In genomic region chr6:134173007-134173690, GRCh38 we compare ENCODE assay signal across 8 cellular contexts.
DNase-seq lines count a peak whose midpoint lies in the region; TF ChIP-seq lines count a peak whose summit lies in the region.

No MANE protein-coding gene starts in this region.

- POLR2A ChIA-PET in activated CD4-positive, alpha-beta memory T cell treated with anti-CD3 and anti-CD28 coated beads for 36 hours (lab: Charles Lee), result interaction anchor here (1.1 to 1.5 kb wide), 5 partner anchors 76 to 468 kb away, joined by 3 to 7 read pairs (median 4); no protein-coding TSS in a partner anchor

- CTCF ChIA-PET in activated CD4-positive, alpha-beta memory T cell treated with anti-CD3 and anti-CD28 coated beads for 36 hours (lab: Charles Lee), result interaction anchor here (0.6 to 2.4 kb wide), 19 partner anchors 8 to 767 kb away, joined by 3 to 78 read pairs (median 4); no protein-coding TSS in a partner anchor

- peak overlapping the region; percentile 94 for H3K27ac Mint-ChIP-seq in activated CD4-positive, alpha-beta memory T cell treated with anti-CD3 and anti-CD28 coated beads for 36 hours

- peaks cover 5% of the 10 kb centered on the region for H3K36me3 ChIP-seq in GM06990 (ENCODE audit: control insufficient read depth, insufficient read depth, low read length)
- peaks cover 37 to 43% (median 39%) of the 10 kb centered on the region in 3 donors for H3K36me3 ChIP-seq in skeletal muscle tissue (ENCODE audit: control insufficient read depth in 3 of 3, insufficient read depth in 3 of 3, low read length in 3 of 3)

- no peaks in the 10 kb centered on the region for H3K9me3 ChIP-seq in skeletal muscle tissue (ENCODE audit: control insufficient read depth in 3 of 3, low read length in 3 of 3)

- peaks cover 54% of the 10 kb centered on the region for H3K36me3 Mint-ChIP-seq in activated CD4-positive, alpha-beta memory T cell treated with anti-CD3 and anti-CD28 coated beads for 36 hours

- H3K4me3 ChIP-seq in GM06990 (replicated peaks; ENCODE audit: low read depth, low read length) (peak overlapping the region; percentile 67), foreskin fibroblast (ENCODE audit: low read depth in 1 of 2, low read length in 2 of 2) (peak overlapping the region; percentile 95 to 100), skeletal muscle tissue (ENCODE audit: low read length in 3 of 3) (peak overlapping the region; percentile 92 to 96 (median 92))

- H3K27ac ChIP-seq in skeletal muscle tissue (ENCODE audit: low read depth, low read length), result peak overlapping the region; percentile 98

- H3K27me3 ChIP-seq in GM06990 (replicated peaks; ENCODE audit: control insufficient read depth, insufficient read depth, low read length) (no peaks in the 10 kb centered on the region; the same call in 1 of the 2 replicates), skeletal muscle tissue (ENCODE audit: control insufficient read depth in 3 of 3, insufficient read depth in 3 of 3, low read length in 3 of 3) (no peaks in the 10 kb centered on the region)

- DNase-seq in GM06990 (ENCODE audit: extremely low read depth, insufficient read length), result no peak
- no peak for DNase-seq in activated CD4-positive, alpha-beta memory T cell treated with anti-CD3 and anti-CD28 coated beads for 36 hours
- peak in 1 of 2 donors; percentile 5 for DNase-seq in foreskin fibroblast
- no peak for DNase-seq in NCI-H1436 treated with DMSO at 0.1 percent for 48 hours (lab: John Stamatoyannopoulos, UW)
- no peak for DNase-seq in GM19238 (ENCODE audit: insufficient read length, low spot score)
- no peak for DNase-seq in cortex of kidney (lab: John Stamatoyannopoulos, UW)
- no peak for DNase-seq in hypothalamus (lab: John Stamatoyannopoulos, UW)

- H3K4me1 Mint-ChIP-seq in activated CD4-positive, alpha-beta memory T cell treated with anti-CD3 and anti-CD28 coated beads for 36 hours (ENCODE audit: low read depth), result peaks cover 64% of the 10 kb centered on the region

- H3K4me3 Mint-ChIP-seq in activated CD4-positive, alpha-beta memory T cell treated with anti-CD3 and anti-CD28 coated beads for 36 hours, result peak overlapping the region; percentile 98

- H3K9ac ChIP-seq in skeletal muscle tissue (ENCODE audit: low read depth in 1 of 3, low read length in 3 of 3), result peak overlapping the region; percentile 94 to 99 (median 95)

- intact Hi-C loops in activated CD4-positive, alpha-beta memory T cell treated with anti-CD3 and anti-CD28 coated beads for 36 hours (cut with micrococcal nuclease), result loop anchor here (5.0 to 10.0 kb wide), 2 partner anchors 1012 to 1264 kb away; partner anchors contain the start of gene MYB

- H3K27me3 Mint-ChIP-seq in activated CD4-positive, alpha-beta memory T cell treated with anti-CD3 and anti-CD28 coated beads for 36 hours, result no peaks in the 10 kb centered on the region

- H3K9me3 Mint-ChIP-seq in activated CD4-positive, alpha-beta memory T cell treated with anti-CD3 and anti-CD28 coated beads for 36 hours, result no peaks in the 10 kb centered on the region

- H3K4me1 ChIP-seq in skeletal muscle tissue (ENCODE audit: control insufficient read depth in 3 of 3, insufficient read depth in 3 of 3, low read length in 3 of 3), result peaks cover 41 to 51% (median 41%) of the 10 kb centered on the region in 3 donors

- TF ChIP-seq CTCF in GM06990 (IDR thresholded peaks at IDR 0.05; ENCODE audit: insufficient read depth, low read length, poor library complexity, severe bottlenecking) (no peak), foreskin fibroblast (IDR thresholded peaks at IDR 0.05; ENCODE audit: low read depth, low read length) (no peak)
